In genomic region chr17:1107777-1108559, GRCh38 we compare ENCODE assay signal across 8 cellular contexts.
DNase-seq lines count a peak whose midpoint lies in the region; ATAC-seq and TF ChIP-seq lines count a peak whose summit lies in the region.

No MANE protein-coding gene starts in this region.

- H3K27ac Mint-ChIP-seq in activated naive CD4-positive, alpha-beta T cell treated with anti-CD3 and anti-CD28 coated beads for 36 hours, result no peak overlapping the region
- no peak overlapping the region for H3K27ac Mint-ChIP-seq in MCF 10A (ENCODE audit: low read depth, unreplicated experiment)

- H3K4me3 Mint-ChIP-seq in activated naive CD4-positive, alpha-beta T cell treated with anti-CD3 and anti-CD28 coated beads for 36 hours, result peak overlapping the region; percentile 69
- H3K4me3 Mint-ChIP-seq in MCF 10A (ENCODE audit: unreplicated experiment), result peak overlapping the region; percentile 80

- peaks cover 30 to 74% of the 10 kb centered on the region in 2 donors for H3K4me1 ChIP-seq in left lung
- H3K4me1 ChIP-seq in thoracic aorta (ENCODE audit: control insufficient read depth in 1 of 2, low read depth in 2 of 2), result peaks cover 61 to 90% of the 10 kb centered on the region in 2 donors

- H3K27ac ChIP-seq in left lung, result peak overlapping the region; percentile 89 to 97
- peak overlapping the region; percentile 96 to 97 for H3K27ac ChIP-seq in thoracic aorta

- intact Hi-C loops in activated naive CD4-positive, alpha-beta T cell treated with anti-CD3 and anti-CD28 coated beads for 36 hours (cut with micrococcal nuclease), result loop anchor here (5.0 kb wide), 1 partner anchor 111 kb away; the partner anchor contains the start of gene TIMM22
- intact Hi-C loops in MCF 10A (cut with micrococcal nuclease), result loop anchor here (2.0 kb wide), 1 partner anchor 39 kb away; no protein-coding TSS in a partner anchor
- intact Hi-C loops in left lung (cut with DNase I), result no loop called here

- no peaks in the 10 kb centered on the region for H3K27me3 ChIP-seq in left lung
- no peaks in the 10 kb centered on the region for H3K27me3 ChIP-seq in thoracic aorta (replicated peaks; ENCODE audit: insufficient read depth)

- DNase-seq in activated naive CD4-positive, alpha-beta T cell treated with anti-CD3 and anti-CD28 coated beads for 36 hours, result no peak
- no peak for DNase-seq in activated naive CD4-positive, alpha-beta T cell (lab: John Stamatoyannopoulos, UW)
- DNase-seq in MCF 10A (ENCODE audit: unreplicated experiment), result no peak
- peak in 1 of 2 donors; percentile 77 for DNase-seq in left lung
- no peak for DNase-seq in thoracic aorta (ENCODE audit: low spot score)
- DNase-seq in NCI-H1417 treated with DMSO at 0.1 percent for 48 hours (lab: John Stamatoyannopoulos, UW), result no peak
- no peak for DNase-seq in NCI-H1694 (lab: John Stamatoyannopoulos, UW)
- no peak for DNase-seq in RPMI8226

- ATAC-seq in left lung (peak; percentile 2), thoracic aorta (ENCODE audit: insufficient number of reproducible peaks, low FRiP score, low read depth) (no peak)

- BruUV-seq in MCF 10A (replicated peaks; lab: Mats Ljungman, UMichigan), result no TSS peak

- no peaks in the 10 kb centered on the region for H3K9me3 Mint-ChIP-seq in activated naive CD4-positive, alpha-beta T cell treated with anti-CD3 and anti-CD28 coated beads for 36 hours
- H3K9me3 Mint-ChIP-seq in MCF 10A (ENCODE audit: unreplicated experiment), result no peaks in the 10 kb centered on the region

- POLR2A ChIA-PET in MCF 10A (lab: Yijun Ruan, JAX), result interaction anchor here (0.7 kb wide), 1 partner anchor 78 kb away, joined by 4 read pairs; no protein-coding TSS in a partner anchor

- TF ChIP-seq CTCF in MCF 10A (IDR thresholded peaks at IDR 0.05; ENCODE audit: unreplicated experiment), result no peak
- TF ChIP-seq CTCF in left lung (IDR thresholded peaks at IDR 0.05), result no peak
- TF ChIP-seq CTCF in thoracic aorta (IDR thresholded peaks at IDR 0.05), result no peak

- H3K36me3 ChIP-seq in left lung (peaks cover 0 to 21% of the 10 kb centered on the region in 2 donors), thoracic aorta (no peaks in the 10 kb centered on the region)

- peaks cover 38% of the 10 kb centered on the region for H3K4me1 Mint-ChIP-seq in activated naive CD4-positive, alpha-beta T cell treated with anti-CD3 and anti-CD28 coated beads for 36 hours (ENCODE audit: low read depth)
- H3K4me1 Mint-ChIP-seq in MCF 10A (ENCODE audit: insufficient read depth, unreplicated experiment), result peaks cover 33% of the 10 kb centered on the region

- peak overlapping the region; percentile 66 to 82 for H3K4me3 ChIP-seq in left lung
- peak overlapping the region; percentile 93 for H3K4me3 ChIP-seq in thoracic aorta

- no peaks in the 10 kb centered on the region for H3K9me3 ChIP-seq in left lung
- no peaks in the 10 kb centered on the region for H3K9me3 ChIP-seq in thoracic aorta

- CTCF ChIA-PET in activated naive CD4-positive, alpha-beta T cell treated with anti-CD3 and anti-CD28 coated beads for 36 hours (lab: Charles Lee), result interaction anchor here (0.6 to 1.4 kb wide), 2 partner anchors 15 to 76 kb away, joined by 4 to 5 read pairs; no protein-coding TSS in a partner anchor
- CTCF ChIA-PET in MCF 10A (lab: Yijun Ruan, JAX), result interaction anchor here (0.8 to 1.5 kb wide), 4 partner anchors 14 to 912 kb away, joined by 3 to 4 read pairs (median 4); no protein-coding TSS in a partner anchor

- H3K27me3 Mint-ChIP-seq in activated naive CD4-positive, alpha-beta T cell treated with anti-CD3 and anti-CD28 coated beads for 36 hours (ENCODE audit: low read depth), result no peaks in the 10 kb centered on the region
- H3K27me3 Mint-ChIP-seq in MCF 10A (ENCODE audit: insufficient read depth, unreplicated experiment), result no peaks in the 10 kb centered on the region

- no peaks in the 10 kb centered on the region for H3K36me3 Mint-ChIP-seq in activated naive CD4-positive, alpha-beta T cell treated with anti-CD3 and anti-CD28 coated beads for 36 hours (ENCODE audit: low read depth)
- peaks cover 6% of the 10 kb centered on the region for H3K36me3 Mint-ChIP-seq in MCF 10A (ENCODE audit: insufficient read depth, unreplicated experiment)

Comparison
In these comparisons a context has a peak if more than half of its experiments do, and no peak if none do; other contexts are left out.
1. intact Hi-C loops: an anchor here in activated naive CD4-positive, alpha-beta T cell treated with anti-CD3 and anti-CD28 coated beads for 36 hours (5.0 kb wide) and MCF 10A (2.0 kb wide); none called in left lung.